In genomic region chr16:29700253-29700987, GRCh38 we compare ENCODE assay signal across 9 cellular contexts. TPM values are rescaled to one million over a fixed set of nuclear protein-coding genes. Genes with fewer than 3 reads are reported as not detected.
A peak's percentile ranks its signal among the peaks of the same experiment; 100 is the strongest.
DNase-seq lines count a peak whose midpoint lies in the region; ATAC-seq and TF ChIP-seq lines count a peak whose summit lies in the region.
"Had no signal": no experiment of that assay in that cellular context is flagged by ENCODE, and none has a peak within 500 bp of the region (broad histone marks: within the 10 kb centered on the region; RNA-seq: fewer than 3 reads in every experiment).

No MANE protein-coding gene starts in this region.

- H3K36me3 Mint-ChIP-seq in Calu3 (ENCODE audit: insufficient read depth, unreplicated experiment): no peaks in the 10 kb centered on the region

- no peak overlapping the region for H3K9ac ChIP-seq in fibroblast of lung (ENCODE audit: insufficient read depth, low read length)
- no peak overlapping the region for H3K9ac ChIP-seq in neural cell (ENCODE audit: low read length)

- no peaks in the 10 kb centered on the region for H3K9me3 Mint-ChIP-seq in Calu3 (ENCODE audit: low read depth, unreplicated experiment)

- POLR2A ChIA-PET in PC-9 (lab: Charles Lee; ENCODE audit: unreplicated experiment): interaction anchor here (0.5 to 0.6 kb wide), 4 partner anchors 121 to 204 kb away, joined by 7 to 18 read pairs (median 8); no protein-coding TSS in a partner anchor

- peak; percentile 24 for ATAC-seq in stimulated activated naive CD8-positive, alpha-beta T cell treated with anti-CD3 and anti-CD28 coated beads, Interleukin-15, Interleukin-2, amounts not matched to agents 100 U/mL and 50 U/mL, for 24 hours
- ATAC-seq in GM21619 (IDR thresholded peaks at IDR 0.05; ENCODE audit: unreplicated experiment): no peak

- H3K4me1 ChIP-seq in PC-9 (replicated peaks; ENCODE audit: insufficient read depth) (peaks cover 7% of the 10 kb centered on the region; the same call in 1 of the 2 replicates), fibroblast of lung (ENCODE audit: control insufficient read depth, extremely low read depth, insufficient read depth, low read length) (no peaks in the 10 kb centered on the region)

- peaks cover 13% of the 10 kb centered on the region for H4K20me1 ChIP-seq in PC-9 (ENCODE audit: insufficient read depth)
- H4K20me1 ChIP-seq in fibroblast of lung (ENCODE audit: control insufficient read depth, extremely low read depth, insufficient read depth, low read length): no peaks in the 10 kb centered on the region
- H4K20me1 ChIP-seq in neural cell (ENCODE audit: insufficient read depth): no peaks in the 10 kb centered on the region

- intact Hi-C loops in Calu3 (cut with micrococcal nuclease; ENCODE audit: unreplicated experiment): loop anchor here (1.0 to 10.0 kb wide), 3 partner anchors 114 to 322 kb away; partner anchors contain the start of genes C16orf92, PAGR1 and PRRT2
- intact Hi-C loops in PC-9 (cut with micrococcal nuclease; ENCODE audit: unreplicated experiment): loop anchor here (1.0 to 10.0 kb wide), 6 partner anchors 56 to 321 kb away; partner anchors contain the start of genes CDIPT and KIF22

- peaks cover 30% of the 10 kb centered on the region for H3K27me3 Mint-ChIP-seq in Calu3 (ENCODE audit: unreplicated experiment)

- no peak for TF ChIP-seq EP300 in neural cell (conservative IDR thresholded peaks at IDR 0.05; ENCODE audit: poor library complexity, severe bottlenecking)

- H3K9me3 ChIP-seq in PC-9 (ENCODE audit: insufficient read depth, low read depth) (no peaks in the 10 kb centered on the region; the same call in 1 of the 2 replicates), fibroblast of lung (ENCODE audit: control insufficient read depth, insufficient read depth, low read depth, low read length) (no peaks in the 10 kb centered on the region), neural cell (ENCODE audit: low read length) (no peaks in the 10 kb centered on the region)

- TF ChIP-seq CTCF in Calu3 (IDR thresholded peaks at IDR 0.05; ENCODE audit: unreplicated experiment) (peak; percentile 93), PC-9 (conservative IDR thresholded peaks at IDR 0.05) (peak; percentile 96), fibroblast of lung (conservative IDR thresholded peaks at IDR 0.05 in 1 of 2, IDR thresholded peaks at IDR 0.05 in 1 of 2; ENCODE audit: low read depth in 1 of 2, low read length in 2 of 2) (peak; percentile 87 to 90), neural cell (IDR thresholded peaks at IDR 0.05; ENCODE audit: poor library complexity, severe bottlenecking) (peak; percentile 40)

- H3K4me3 Mint-ChIP-seq in Calu3 (ENCODE audit: low read depth, unreplicated experiment): no peak overlapping the region

- H3K36me3 ChIP-seq in PC-9 (ENCODE audit: low read depth) (peaks cover 10% of the 10 kb centered on the region; the same call in 1 of the 2 replicates), fibroblast of lung (ENCODE audit: control insufficient read depth, insufficient read depth, low read length) (no peaks in the 10 kb centered on the region), neural cell (ENCODE audit: insufficient read depth, low read length) (no peaks in the 10 kb centered on the region)

- peaks cover 16% of the 10 kb centered on the region for H3K4me1 Mint-ChIP-seq in Calu3 (ENCODE audit: low read depth, unreplicated experiment)

- no peak overlapping the region for H3K27ac ChIP-seq in PC-9
- no peak overlapping the region for H3K27ac ChIP-seq in fibroblast of lung (ENCODE audit: insufficient read depth, low read length)
- no peak overlapping the region for H3K27ac ChIP-seq in neural cell (ENCODE audit: low read length)
- H3K27ac ChIP-seq: SK-N-MC had no signal

- H3K4me2 ChIP-seq in PC-9: 0 out of 2 replicates have a peak overlapping the region, but pooled peaks have one; percentile 33
- H3K4me2 ChIP-seq in fibroblast of lung (ENCODE audit: extremely low read depth, insufficient read depth, low read length): peak overlapping the region; percentile 37
- no peak overlapping the region for H3K4me2 ChIP-seq in neural cell (ENCODE audit: low read length)

- CTCF ChIA-PET in Calu3 (lab: Charles Lee) (interaction anchor here (0.5 to 3.1 kb wide), 16 partner anchors 10 to 335 kb away, joined by 3 to 30 read pairs (median 7); partner anchors contain the start of genes KIF22, PAGR1 and SEZ6L2), PC-9 (lab: Charles Lee) (interaction anchor here (0.5 to 1.7 kb wide), 11 partner anchors 10 to 495 kb away, joined by 3 to 11 read pairs (median 4); partner anchors contain the start of gene PAGR1)

- peak overlapping the region; percentile 18 for H3K27ac Mint-ChIP-seq in Calu3 (ENCODE audit: unreplicated experiment)

- H3K79me2 ChIP-seq in PC-9 (ENCODE audit: low read depth): no peaks in the 10 kb centered on the region
- H3K79me2 ChIP-seq in fibroblast of lung (ENCODE audit: control insufficient read depth, insufficient read depth, low read length): no peaks in the 10 kb centered on the region
- no peaks in the 10 kb centered on the region for H3K79me2 ChIP-seq in neural cell (replicated peaks; ENCODE audit: insufficient read depth, low read length)

- H3F3A ChIP-seq in PC-9 (ENCODE audit: insufficient read depth, low read depth): peaks cover 42% of the 10 kb centered on the region
- H3F3A ChIP-seq in neural cell (ENCODE audit: insufficient read depth, low read length, poor library complexity, severe bottlenecking): no peaks in the 10 kb centered on the region

- BruUV-seq in Calu3 (replicated peaks; lab: Mats Ljungman, UMichigan): no TSS peak
- no TSS peak for BruUV-seq in PC-9 (replicated peaks; lab: Mats Ljungman, UMichigan)

- H3K27me3 ChIP-seq in PC-9 (ENCODE audit: insufficient read depth, low read depth): no peaks in the 10 kb centered on the region
- no peaks in the 10 kb centered on the region for H3K27me3 ChIP-seq in fibroblast of lung (ENCODE audit: control insufficient read depth, insufficient read depth, low read length)
- no peaks in the 10 kb centered on the region for H3K27me3 ChIP-seq in neural cell (ENCODE audit: insufficient read depth, low read depth, low read length)

- H3K9me2 ChIP-seq in PC-9 (ENCODE audit: insufficient read depth) (no peaks in the 10 kb centered on the region), neural cell (ENCODE audit: insufficient read depth, low read length) (no peaks in the 10 kb centered on the region)

- H2AFZ ChIP-seq in PC-9 (no peak overlapping the region), fibroblast of lung (ENCODE audit: low read length) (peak overlapping the region; percentile 29), neural cell (ENCODE audit: low read depth, low read length) (no peak overlapping the region)

- peak; percentile 43 for TF ChIP-seq RAD21 in neural cell (conservative IDR thresholded peaks at IDR 0.05)

- H3K4me3 ChIP-seq in PC-9: no peak overlapping the region
- no peak overlapping the region for H3K4me3 ChIP-seq in fibroblast of lung (replicated peaks in 1 of 4; ENCODE audit: control extremely low read depth in 1 of 4, insufficient read depth in 1 of 4, low read depth in 3 of 4, low read length in 4 of 4)
- no peak overlapping the region for H3K4me3 ChIP-seq in neural cell (ENCODE audit: low read length)
- H3K4me3 ChIP-seq: SK-N-MC had no signal

- peak; percentile 87 for DNase-seq in Calu3
- DNase-seq in KG1 (lab: John Stamatoyannopoulos, UW): peak; percentile 43
- DNase-seq in PC-9: peak; percentile 83 to 90
- DNase-seq in activated T-helper 1 cell treated with Interleukin-2 at 50 U/mL for 16 hours (ENCODE audit: low read depth): peak; percentile 66
- peak; percentile 80 to 89 for DNase-seq in fibroblast of lung (ENCODE audit: low read depth in 2 of 2)
- DNase-seq in stimulated activated naive CD8-positive, alpha-beta T cell treated with anti-CD3 and anti-CD28 coated beads, Interleukin-15, Interleukin-2, amounts not matched to agents 100 U/mL and 50 U/mL, for 24 hours: peak; percentile 78

TF ChIP-seq in neural cell, 6 proteins besides CTCF, POLR2A, EP300 and RAD21:
- peak; percentile 43 for TF ChIP-seq SMC3 (conservative IDR thresholded peaks at IDR 0.05; ENCODE audit: poor library complexity)
- no peak for TF ChIP-seq TAF1 (IDR thresholded peaks at IDR 0.05; ENCODE audit: low read depth)
- TF ChIP-seq POLR2AphosphoS5 (IDR thresholded peaks at IDR 0.05): no peak
- TF ChIP-seq MXI1 (conservative IDR thresholded peaks at IDR 0.05; ENCODE audit: poor library complexity, severe bottlenecking): no peak
- no peak for TF ChIP-seq EZH2 (IDR thresholded peaks at IDR 0.05; ENCODE audit: borderline replicate concordance, insufficient read depth, low read length, poor library complexity, severe bottlenecking)

RNA-seq across cellular contexts. Expression of gene QPRT, which starts 21.4 kb away (rescaled TPM):
- total RNA-seq in Calu3 (2022): 4.6 and 7.5 TPM in 2 replicates
- 247 and 310 TPM in 2 replicates for total RNA-seq in PC-9 (2021)
- 53.7 and 94.0 TPM in 2 replicates for total RNA-seq in fibroblast of lung
- 10.3 and 27.7 TPM in 2 replicates for polyA plus RNA-seq in fibroblast of lung
- polyA plus RNA-seq in fibroblast of lung (2012): 17.9 and 43.7 TPM in 2 replicates
- polyA minus RNA-seq in fibroblast of lung (ENCODE audit: low replicate concordance): 7.1 and 32.4 TPM in 2 replicates
- 2.7 and 3.9 TPM in 2 replicates for polyA plus RNA-seq in neural cell
- 0.73 and 1.0 TPM in 2 replicates for polyA minus RNA-seq in neural cell

RNA-seq across cellular contexts. Expression of gene SPN, which starts 37.4 kb away (rescaled TPM):
- total RNA-seq in Calu3 (2022) (not detected in 2 replicates), PC-9 (2021) (0.15 and 0.17 TPM in 2 replicates), fibroblast of lung (not detected in 2 replicates)
- polyA plus RNA-seq in fibroblast of lung (0.01 and 0.05 TPM in 2 replicates), neural cell (0.09 TPM in 1 of 2 replicates, not detected in the other)
- not detected in 2 replicates for polyA plus RNA-seq in fibroblast of lung (2012)
- polyA minus RNA-seq in fibroblast of lung (ENCODE audit: low replicate concordance) (not detected in 2 replicates), neural cell (0.12 and 0.24 TPM in 2 replicates)

RNA-seq across cellular contexts. Expression of gene C16orf54, which starts 45.4 kb away (rescaled TPM):
- total RNA-seq in Calu3 (2022) (not detected in 2 replicates), PC-9 (2021) (not detected in 2 replicates), fibroblast of lung (not detected in 2 replicates)
- polyA plus RNA-seq in fibroblast of lung (not detected in 2 replicates), neural cell (not detected in 2 replicates)
- polyA plus RNA-seq in fibroblast of lung (2012): not detected in 2 replicates
- polyA minus RNA-seq in fibroblast of lung (ENCODE audit: low replicate concordance) (not detected in 2 replicates), neural cell (not detected in 2 replicates)

Comparison
In these comparisons a context has a peak if more than half of its experiments do, and no peak if none do; other contexts are left out.
1. CTCF ChIP-seq: peak in every context shown above with its lines; median percentile 96 in PC-9; 93 in Calu3; 88 in fibroblast of lung; 40 in neural cell.